8 cellular contexts compared by ENCODE assay signal in the genomic region with DNA sequence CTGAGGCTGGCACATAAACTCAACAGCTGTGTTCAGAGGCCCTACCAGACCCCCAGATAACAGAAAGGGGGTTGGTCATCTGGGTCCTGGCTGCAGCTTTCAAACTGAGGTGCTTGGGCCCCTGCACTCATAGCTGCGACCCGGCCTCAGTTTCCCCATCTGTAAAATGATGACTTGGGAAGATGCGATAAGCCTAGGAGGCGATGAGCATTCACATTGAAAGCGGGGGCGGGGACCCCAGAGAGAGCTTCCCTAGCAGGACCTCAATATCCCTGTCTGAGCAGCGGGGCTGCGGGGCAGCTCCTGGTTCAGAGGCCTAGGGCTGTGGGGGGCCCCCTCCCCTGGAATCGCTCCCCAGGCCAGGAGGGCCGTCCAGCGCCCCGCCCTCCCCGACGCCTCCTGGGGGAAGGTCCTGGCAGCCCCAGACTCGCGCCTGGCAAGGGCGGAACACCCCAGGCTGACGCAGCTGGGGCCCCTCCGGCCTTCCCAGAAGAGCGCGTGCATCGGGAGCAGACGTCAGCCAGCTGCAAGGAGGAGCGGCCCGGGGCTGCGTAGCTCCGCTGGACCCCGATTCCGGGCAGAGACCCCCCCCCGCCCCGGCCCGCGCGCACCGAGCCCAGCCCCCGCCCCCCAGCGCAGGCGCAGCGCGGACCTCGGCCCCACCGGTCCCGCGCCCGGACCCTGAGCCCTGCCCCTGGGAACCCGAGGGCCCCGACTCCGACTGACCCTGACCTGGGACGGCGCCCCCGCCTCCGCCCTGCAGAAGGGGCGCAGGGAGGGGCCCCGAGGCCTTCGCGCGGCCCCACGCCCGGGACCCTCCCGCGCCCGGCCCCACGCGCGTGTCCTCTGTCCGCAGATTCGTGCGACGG. TPM values are rescaled to one million over a fixed set of nuclear protein-coding genes. Genes with fewer than 3 reads are reported as not detected.
DNase-seq lines count a peak whose midpoint lies in the region; ATAC-seq and TF ChIP-seq lines count a peak whose summit lies in the region.

No MANE protein-coding gene starts in this region.

- H3K27me3 ChIP-seq in CD4-positive, alpha-beta memory T cell (ENCODE audit: insufficient read depth, low read length), result peaks cover 5% of the 10 kb centered on the region
- H3K27me3 ChIP-seq in thymus (ENCODE audit: control insufficient read depth, insufficient read depth), result peaks cover 33% of the 10 kb centered on the region

- no peaks in the 10 kb centered on the region for H3K36me3 ChIP-seq in CD4-positive, alpha-beta memory T cell (ENCODE audit: insufficient read depth, low read length)
- no peaks in the 10 kb centered on the region for H3K36me3 ChIP-seq in mucosa of descending colon (ENCODE audit: low read depth)
- H3K36me3 ChIP-seq in thymus (ENCODE audit: control insufficient read depth, insufficient read depth), result no peaks in the 10 kb centered on the region

- no peaks in the 10 kb centered on the region for H3K9me3 ChIP-seq in CD4-positive, alpha-beta memory T cell (ENCODE audit: control insufficient read depth in 1 of 2, low read length in 2 of 2)
- H3K9me3 ChIP-seq in mucosa of descending colon, result no peaks in the 10 kb centered on the region
- no peaks in the 10 kb centered on the region for H3K9me3 ChIP-seq in thymus (ENCODE audit: control insufficient read depth)

- H3K27ac Mint-ChIP-seq in CD4-positive, alpha-beta memory T cell, result peak overlapping the region in 3 of 7 donors; percentile 13 to 60 (median 35)

- peak overlapping the region; percentile 51 to 97 (median 72) for H3K4me3 Mint-ChIP-seq in CD4-positive, alpha-beta memory T cell

- H3K27me3 Mint-ChIP-seq in CD4-positive, alpha-beta memory T cell, result peaks cover 9 to 12% of the 10 kb centered on the region in 2 donors

- H3K4me3 ChIP-seq in CD4-positive, alpha-beta memory T cell (ENCODE audit: low read length in 2 of 2), result peak overlapping the region in 1 of 2 donors; percentile 52
- peak overlapping the region; percentile 44 for H3K4me3 ChIP-seq in epithelial cell of esophagus (ENCODE audit: low read length)
- peak overlapping the region; percentile 54 for H3K4me3 ChIP-seq in mucosa of descending colon
- H3K4me3 ChIP-seq in thymus (ENCODE audit: low read length), result peak overlapping the region; percentile 71

- intact Hi-C loops in CD4-positive, alpha-beta memory T cell (cut with micrococcal nuclease), result loop anchor here (1.0 to 2.0 kb wide), 5 partner anchors 16 to 118 kb away; a partner anchor contains a TSS
- intact Hi-C loops in mucosa of descending colon (cut with DNase I, micrococcal nuclease), result no loop called here

- WGBS in thymus, result 6% methylated on average over 69 of the region's 69 CpGs

- peaks cover 0 to 11% (median 3%) of the 10 kb centered on the region in 4 donors for H3K4me1 Mint-ChIP-seq in CD4-positive, alpha-beta memory T cell

- H3K36me3 Mint-ChIP-seq in CD4-positive, alpha-beta memory T cell, result no peaks in the 10 kb centered on the region

- peak overlapping the region; percentile 46 for H3K27ac ChIP-seq in CD4-positive, alpha-beta memory T cell (ENCODE audit: low read depth, low read length)
- peak overlapping the region; percentile 74 for H3K27ac ChIP-seq in thymus (ENCODE audit: low read depth)

- H3K9me3 Mint-ChIP-seq in CD4-positive, alpha-beta memory T cell, result peaks cover 0 to 4% (median 0%) of the 10 kb centered on the region in 8 donors

- no peak for TF ChIP-seq CTCF in epithelial cell of esophagus (IDR thresholded peaks at IDR 0.05; ENCODE audit: insufficient read depth, low read depth, low read length, missing control alignments)
- no peak for TF ChIP-seq CTCF in mucosa of descending colon (IDR thresholded peaks at IDR 0.05)

- H3K4me1 ChIP-seq in CD4-positive, alpha-beta memory T cell (ENCODE audit: insufficient read depth, low read length), result peaks cover 13% of the 10 kb centered on the region
- H3K4me1 ChIP-seq in mucosa of descending colon (ENCODE audit: low read depth) (peaks cover 12% of the 10 kb centered on the region), thymus (ENCODE audit: control insufficient read depth, insufficient read depth, low read length) (peaks cover 5% of the 10 kb centered on the region)

- peak; percentile 18 for ATAC-seq in GM19455 (IDR thresholded peaks at IDR 0.05; ENCODE audit: unreplicated experiment)
- ATAC-seq in mucosa of descending colon, result peak; percentile 3

- POLR2A ChIA-PET in CD4-positive, alpha-beta memory T cell (lab: Charles Lee; ENCODE audit: partially characterized antibody), result interaction anchor here (0.7 to 5.2 kb wide), 13 partner anchors 9 to 595 kb away, joined by 3 to 33 read pairs (median 4); a partner anchor contains a TSS

- peak in 4 of 5 donors; percentile 25 to 55 (median 29) for DNase-seq in CD4-positive, alpha-beta memory T cell
- DNase-seq in HPDE6-E6E7 (ENCODE audit: extremely low spot score) (peak; percentile 47), epithelial cell of esophagus (ENCODE audit: low read depth) (peak; percentile 76), mucosa of descending colon (peak; percentile 46 to 83 (median 73)), T-helper 9 cell (no peak)
- DNase-seq in activated CD4-positive, alpha-beta T cell treated with anti-CD3 and anti-CD28 coated beads, Interleukin-2, amount 50 U/mL, for 48 hours, result peak; percentile 48 to 60

- CTCF ChIA-PET in CD4-positive, alpha-beta memory T cell (lab: Charles Lee; ENCODE audit: partially characterized antibody), result interaction anchor here (0.5 to 2.0 kb wide), 3 partner anchors 16 to 169 kb away, joined by 3 to 8 read pairs (median 6); a partner anchor contains a TSS

RNA-seq across cellular contexts. Expression of a gene that starts 3.5 kb away (rescaled TPM):
- 1 to 10 TPM; 2.9 to 3.4 TPM for total RNA-seq in CD4-positive, alpha-beta memory T cell
- polyA plus RNA-seq in CD4-positive, alpha-beta memory T cell, result 1 to 10 TPM; 2.0 to 2.1 TPM
- total RNA-seq in mucosa of descending colon, result 10 to 100 TPM in 2 of 3 donors, 1 to 10 TPM in 1; 2.6 to 25.0 (median 12.8) TPM
- 12.5 TPM for polyA plus RNA-seq in thymus

RNA-seq across cellular contexts. Expression of a gene that starts 15.6 kb away (rescaled TPM):
- not detected for total RNA-seq in CD4-positive, alpha-beta memory T cell
- not detected for polyA plus RNA-seq in CD4-positive, alpha-beta memory T cell
- not detected for total RNA-seq in mucosa of descending colon
- polyA plus RNA-seq in thymus, result 1.1 TPM

RNA-seq across cellular contexts. Expression of a gene that starts 16.6 kb away (rescaled TPM):
- total RNA-seq in CD4-positive, alpha-beta memory T cell, result 100 to 1,000 TPM; 105 to 112 TPM
- 10 to 100 TPM; 82.3 to 95.6 TPM for polyA plus RNA-seq in CD4-positive, alpha-beta memory T cell
- total RNA-seq in mucosa of descending colon, result 10 to 100 TPM; 47.5 to 69.1 (median 62.0) TPM
- 38.2 TPM for polyA plus RNA-seq in thymus

RNA-seq across cellular contexts. Expression of a gene that starts 29.1 kb away (rescaled TPM):
- not detected for total RNA-seq in CD4-positive, alpha-beta memory T cell
- polyA plus RNA-seq in CD4-positive, alpha-beta memory T cell, result not detected
- total RNA-seq in mucosa of descending colon, result 10 to 100 TPM in 2 of 3 donors, 1 to 10 TPM in 1; 8.1 to 58.4 (median 13.0) TPM
- 11.7 TPM for polyA plus RNA-seq in thymus

RNA-seq across cellular contexts. Expression of a gene that starts 40.0 kb away (rescaled TPM):
- total RNA-seq in CD4-positive, alpha-beta memory T cell, result 1 to 10 TPM; 1.8 to 1.9 TPM
- polyA plus RNA-seq in CD4-positive, alpha-beta memory T cell, result not detected
- total RNA-seq in mucosa of descending colon, result under 1 TPM in 2 of 3 donors, not detected in 1; 0.23 to 0.82 TPM
- 0.25 TPM for polyA plus RNA-seq in thymus
